In genomic region chr10:30285970-30286369, GRCh38 we compare ENCODE assay signal across 29 cellular contexts.
A peak's percentile ranks its signal among the peaks of the same experiment; 100 is the strongest.
DNase-seq lines count a peak whose midpoint lies in the region; ATAC-seq, FAIRE-seq and TF ChIP-seq lines count a peak whose summit lies in the region.
"Had no signal": no experiment of that assay in that cellular context is flagged by ENCODE, and none has a peak within 500 bp of the region (broad histone marks: within the 10 kb centered on the region; RNA-seq: fewer than 3 reads in every experiment).

No MANE protein-coding gene starts in this region.

- H3K9me3 ChIP-seq in A549: no peaks in the 10 kb centered on the region
- H3K9me3 ChIP-seq: MG63, SJCRH30 had no signal

- ATAC-seq in A549 (no peak; a peak in 1 of 6 replicates), GM18867 (IDR thresholded peaks at IDR 0.05; ENCODE audit: unreplicated experiment) (peak; percentile 22), memory B cell (ENCODE audit: low read depth) (no peak)
- ATAC-seq: activated naive CD4-positive, alpha-beta T cell treated with anti-CD3 and anti-CD28 coated beads, Interleukin-2, amount 50 U/mL, for 72 hours had no signal

- H3K36me3 Mint-ChIP-seq in memory B cell: peaks cover 4% of the 10 kb centered on the region
- H3K36me3 Mint-ChIP-seq in chondrocyte (ENCODE audit: low read depth): peaks cover 1% of the 10 kb centered on the region
- H3K36me3 Mint-ChIP-seq: activated naive CD4-positive, alpha-beta T cell treated with anti-CD3 and anti-CD28 coated beads, Interleukin-2, amount 50 U/mL, for 72 hours had no signal

- no peak for DNase-seq in A549 (ENCODE audit: low read depth in 1 of 2, low spot score in 1 of 2)
- peak; percentile 4 for DNase-seq in MV-4-11 (lab: John Stamatoyannopoulos, UW)
- no peak for DNase-seq in memory B cell (ENCODE audit: low spot score in 2 of 2)
- no peak for DNase-seq in KG1 (lab: John Stamatoyannopoulos, UW)
- no peak for DNase-seq in chondrocyte (ENCODE audit: low spot score)
- DNase-seq in stimulated activated naive CD4-positive, alpha-beta T cell treated with Interleukin-2 at 50 U/mL for 16 hours (lab: John Stamatoyannopoulos, UW): no peak
- no peak for DNase-seq in NCI-H345 (lab: John Stamatoyannopoulos, UW)
- DNase-seq: activated CD4-positive, alpha-beta T cell treated with anti-CD3 and anti-CD28 coated beads for 4 hours; activated effector memory CD4-positive, alpha-beta T cell treated with Interleukin-2 at 50 U/mL for 16 hours; amygdala; brain microvascular endothelial cell; DMS 273 treated with DMSO at 0.1 percent for 48 hours; EL; GM23248; mammary epithelial cell; MG63; NCI-H1436; NCI-H2081 treated with DMSO at 0.1 percent for 48 hours; NCI-H2227 treated with DMSO at 0.1 percent for 48 hours; NCI-H748 treated with DMSO at 0.1 percent for 48 hours; stimulated activated CD4-positive, alpha-beta T cell treated with anti-CD3 and anti-CD28 coated beads, Interleukin-1b, Interleukin-23, amount 100 ng/mL, for 48 hours; T1000 had no signal

- no peak overlapping the region for H3K4me3 ChIP-seq in A549
- H3K4me3 ChIP-seq: GM23248, MG63, SJCRH30, smooth muscle cell, tibial nerve had no signal

- no peak for TF ChIP-seq POLR2A in A549 (IDR thresholded peaks at IDR 0.05; ENCODE audit: low read length)

- peaks cover 4% of the 10 kb centered on the region for H3K27me3 Mint-ChIP-seq in memory B cell
- no peaks in the 10 kb centered on the region for H3K27me3 Mint-ChIP-seq in chondrocyte (ENCODE audit: low read depth)

- TF ChIP-seq CTCF in A549 (IDR thresholded peaks at IDR 0.05): no peak
- TF ChIP-seq CTCF in chondrocyte (IDR thresholded peaks at IDR 0.05): no peak

- FAIRE-seq in A549 (lab: Jason Lieb, UNC): no peak

- WGBS in A549 (ENCODE audit: missing lambda C conversion rate): 24% methylated on average over 3 of the region's 3 CpGs

- H3K27ac Mint-ChIP-seq in memory B cell (peak overlapping the region; percentile 90), chondrocyte (ENCODE audit: unreplicated experiment) (no peak overlapping the region)
- H3K27ac Mint-ChIP-seq: activated naive CD4-positive, alpha-beta T cell treated with anti-CD3 and anti-CD28 coated beads, Interleukin-2, amount 50 U/mL, for 72 hours had no signal

- H3K9me3 Mint-ChIP-seq in memory B cell: peaks cover 6% of the 10 kb centered on the region
- H3K9me3 Mint-ChIP-seq in chondrocyte (ENCODE audit: low read depth): peaks cover 7% of the 10 kb centered on the region

- peaks cover 22% of the 10 kb centered on the region for H3K4me1 Mint-ChIP-seq in memory B cell
- peaks cover 5% of the 10 kb centered on the region for H3K4me1 Mint-ChIP-seq in chondrocyte (ENCODE audit: low read depth)

- no peak for TF ChIP-seq RAD21 in A549 (conservative IDR thresholded peaks at IDR 0.05 in 1 of 2, IDR thresholded peaks at IDR 0.05 in 1 of 2)

- CTCF ChIA-PET in A549 (lab: Yijun Ruan, JAX): interaction anchor here (1.0 to 2.2 kb wide), 2 partner anchors 16 to 283 kb away, joined by 3 to 8 read pairs; no protein-coding TSS in a partner anchor

- peak overlapping the region; percentile 6; the same call in 1 of the 3 replicates for H3K4me2 ChIP-seq in A549
- H3K4me2 ChIP-seq: smooth muscle cell had no signal

- POLR2A ChIA-PET in A549 (lab: Yijun Ruan, JAX): no interaction called here

- H3K27ac ChIP-seq in A549: no peak overlapping the region
- H3K27ac ChIP-seq: brain microvascular endothelial cell, epithelial cell of prostate, GM23248, SJCRH30, tibial nerve, VCaP had no signal

- TF ChIP-seq EP300 in A549 (IDR thresholded peaks at IDR 0.05): no peak

- H3K4me3 Mint-ChIP-seq in memory B cell (peak overlapping the region; percentile 34), chondrocyte (ENCODE audit: unreplicated experiment) (no peak overlapping the region)

- H3K4me1 ChIP-seq in A549: peaks cover 11% of the 10 kb centered on the region; the same call in 2 of the 3 replicates
- H3K4me1 ChIP-seq: SJCRH30, tibial nerve had no signal

TF ChIP-seq in A549, 52 proteins besides CTCF, POLR2A, EP300 and RAD21:
- TF ChIP-seq RFX5 (IDR thresholded peaks at IDR 0.05) (no peak), PHF8 (IDR thresholded peaks at IDR 0.05; ENCODE audit: borderline replicate concordance, low read depth) (no peak), POLR2AphosphoS2 (conservative IDR thresholded peaks at IDR 0.05; ENCODE audit: low read length) (no peak), E2F6 (IDR thresholded peaks at IDR 0.05; ENCODE audit: borderline replicate concordance, low read depth) (no peak), HMGXB4 (CRISPR knock-in tag; IDR thresholded peaks at IDR 0.05; ENCODE audit: borderline replicate concordance) (no peak), REST (IDR thresholded peaks at IDR 0.05) (no peak), MAFK (IDR thresholded peaks at IDR 0.05; ENCODE audit: partially characterized antibody) (no peak), MAZ (IDR thresholded peaks at IDR 0.05; ENCODE audit: borderline replicate concordance, low read depth, low read length) (no peak), HOXA7 (CRISPR knock-in tag; IDR thresholded peaks at IDR 0.05) (no peak), ZSCAN20 (CRISPR knock-in tag; IDR thresholded peaks at IDR 0.05) (no peak), HOXB5 (CRISPR knock-in tag; IDR thresholded peaks at IDR 0.05) (no peak), ZFP36 (IDR thresholded peaks at IDR 0.05; ENCODE audit: borderline replicate concordance, partially characterized antibody) (no peak), FOSB (CRISPR knock-in tag; IDR thresholded peaks at IDR 0.05) (no peak), CHD4 (IDR thresholded peaks at IDR 0.05; ENCODE audit: borderline replicate concordance) (no peak), TFCP2L1 (CRISPR knock-in tag; IDR thresholded peaks at IDR 0.05) (no peak), EHMT2 (IDR thresholded peaks at IDR 0.05; ENCODE audit: low read depth) (no peak), CBX2 (IDR thresholded peaks at IDR 0.05; ENCODE audit: borderline replicate concordance, low read depth) (no peak)
